Comparison of ENCODE assay signal across 26 cellular contexts in the genomic region with DNA sequence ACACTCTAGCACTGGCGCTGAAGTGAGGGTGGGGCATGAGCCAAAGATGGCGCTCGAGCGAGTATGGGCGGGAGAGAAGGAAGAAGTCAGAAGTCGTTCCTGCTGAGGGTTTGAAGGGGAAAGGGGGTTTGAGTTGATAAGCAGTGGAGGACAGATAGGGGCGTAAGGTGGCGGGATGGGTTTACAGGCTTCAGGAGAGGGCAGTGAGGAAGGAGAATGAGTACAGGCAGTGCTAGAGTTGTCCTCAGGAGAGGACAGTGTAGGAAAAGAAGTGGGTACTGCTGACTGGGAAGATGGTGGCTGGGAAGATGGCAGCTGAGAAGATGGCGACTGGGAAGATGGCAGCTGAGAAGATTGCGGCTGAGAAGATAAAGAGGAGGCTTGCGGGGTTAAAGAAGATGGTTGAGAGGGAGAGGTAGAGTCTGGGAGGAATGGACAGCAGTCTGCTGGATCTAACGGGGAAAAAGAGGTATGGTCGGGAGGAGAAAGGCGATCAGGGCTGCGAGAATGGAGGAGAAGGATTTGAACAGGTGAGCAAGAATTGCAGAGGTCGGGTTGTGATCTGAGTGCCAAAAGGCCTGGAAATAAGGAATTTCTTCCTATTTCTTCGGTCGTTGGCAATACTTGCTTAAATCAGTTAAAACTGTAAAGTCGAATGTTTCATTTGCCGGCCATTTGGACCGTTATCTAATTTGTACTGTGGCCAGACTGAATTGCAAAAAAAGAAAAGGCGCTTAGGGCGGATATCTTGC. TPM values are rescaled to one million over a fixed set of nuclear protein-coding genes. Genes with fewer than 3 reads are reported as not detected.
DNase-seq lines count a peak whose midpoint lies in the region; ATAC-seq, FAIRE-seq and TF ChIP-seq lines count a peak whose summit lies in the region.
"Had no signal": no experiment of that assay in that cellular context is flagged by ENCODE, and none has a peak within 500 bp of the region (broad histone marks: within the 10 kb centered on the region; RNA-seq: fewer than 3 reads in every experiment).

No MANE protein-coding gene starts in this region.

- intact Hi-C loops in CD8-positive, alpha-beta T cell (cut with DNase I, micrococcal nuclease): loop anchor here (10.0 kb wide), 3 partner anchors 1104 to 1284 kb away; a partner anchor contains a TSS
- intact Hi-C loops in activated CD4-positive, alpha-beta T cell treated with anti-CD3 and anti-CD28 coated beads, Interleukin-2, amount 10 ng/mL, durations not matched to agents 24 days and 14 days (cut with micrococcal nuclease): no loop called here

- ATAC-seq in CD8-positive, alpha-beta T cell: no peak
- no peak for ATAC-seq in stimulated activated memory B cell treated with anti-CD40 and anti-IgM and Interleukin-4, amounts not matched to agents 10 μg/mL and 1 μg/mL and 100 μg/mL, for 72 hours
- ATAC-seq in HG03460 (IDR thresholded peaks at IDR 0.05; ENCODE audit: unreplicated experiment): no peak
- ATAC-seq in activated CD8-positive, alpha-beta T cell treated with anti-CD3 and anti-CD28 coated beads, Interleukin-2, amount 10 ng/mL, durations not matched to agents 7 days and 5 days: no peak
- ATAC-seq: activated T-cell treated with anti-CD3 and anti-CD28 coated beads, Interleukin-2, amount 50 U/mL, for 72 hours; foreskin keratinocyte; heart left ventricle; right cardiac atrium had no signal

- TF ChIP-seq CTCF in CD8-positive, alpha-beta T cell (IDR thresholded peaks at IDR 0.05): no peak

- no peaks in the 10 kb centered on the region for H3K27me3 Mint-ChIP-seq in CD8-positive, alpha-beta T cell (ENCODE audit: low read depth)
- no peaks in the 10 kb centered on the region for H3K27me3 Mint-ChIP-seq in activated naive CD8-positive, alpha-beta T cell treated with anti-CD3 and anti-CD28 coated beads for 36 hours
- H3K27me3 Mint-ChIP-seq in stimulated activated memory B cell treated with anti-CD40 and anti-IgM and Interleukin-4, amounts not matched to agents 10 μg/mL and 1 μg/mL and 100 μg/mL, for 72 hours: no peaks in the 10 kb centered on the region
- H3K27me3 Mint-ChIP-seq in activated CD4-positive, alpha-beta T cell treated with anti-CD3 and anti-CD28 coated beads, Interleukin-2, amount 10 ng/mL, durations not matched to agents 24 days and 14 days: peaks cover 29% of the 10 kb centered on the region
- peaks cover 19% of the 10 kb centered on the region for H3K27me3 Mint-ChIP-seq in activated CD8-positive, alpha-beta T cell treated with anti-CD3 and anti-CD28 coated beads, Interleukin-2, amount 10 ng/mL, durations not matched to agents 7 days and 5 days (ENCODE audit: low read depth)

- no peaks in the 10 kb centered on the region for H3K27me3 ChIP-seq in CD8-positive, alpha-beta T cell (ENCODE audit: insufficient read depth, low read length)
- H3K27me3 ChIP-seq: esophagus squamous epithelium, heart left ventricle, SJSA1, tibial artery had no signal

- H3K36me3 Mint-ChIP-seq in CD8-positive, alpha-beta T cell: no peaks in the 10 kb centered on the region
- H3K36me3 Mint-ChIP-seq in activated naive CD8-positive, alpha-beta T cell treated with anti-CD3 and anti-CD28 coated beads for 36 hours: peaks cover 17% of the 10 kb centered on the region
- H3K36me3 Mint-ChIP-seq in stimulated activated memory B cell treated with anti-CD40 and anti-IgM and Interleukin-4, amounts not matched to agents 10 μg/mL and 1 μg/mL and 100 μg/mL, for 72 hours: peaks cover 32% of the 10 kb centered on the region
- H3K36me3 Mint-ChIP-seq in activated CD4-positive, alpha-beta T cell treated with anti-CD3 and anti-CD28 coated beads, Interleukin-2, amount 10 ng/mL, durations not matched to agents 24 days and 14 days (ENCODE audit: low read depth): no peaks in the 10 kb centered on the region
- H3K36me3 Mint-ChIP-seq in activated CD8-positive, alpha-beta T cell treated with anti-CD3 and anti-CD28 coated beads, Interleukin-2, amount 10 ng/mL, durations not matched to agents 7 days and 5 days (ENCODE audit: low read depth): no peaks in the 10 kb centered on the region

- TF ChIP-seq POLR2A in GM12891 (IDR thresholded peaks at IDR 0.05; ENCODE audit: low read depth, low read length): no peak

- peaks cover 40% of the 10 kb centered on the region for H3K4me1 ChIP-seq in CD8-positive, alpha-beta T cell (ENCODE audit: insufficient read depth, low read length)
- H3K4me1 ChIP-seq: foreskin keratinocyte had no signal

- H3K36me3 ChIP-seq in CD8-positive, alpha-beta T cell (ENCODE audit: insufficient read depth, low read length): no peaks in the 10 kb centered on the region
- H3K36me3 ChIP-seq: esophagus squamous epithelium, HAP-1, heart left ventricle, SJSA1, tibial artery had no signal

- no peak for DNase-seq in CD8-positive, alpha-beta T cell
- DNase-seq in GM12891 (ENCODE audit: insufficient read length, low spot score): no peak
- DNase-seq in activated naive CD8-positive, alpha-beta T cell treated with anti-CD3 and anti-CD28 coated beads for 36 hours: no peak
- DNase-seq in activated CD4-positive, alpha-beta T cell treated with anti-CD3 and anti-CD28 coated beads, Interleukin-2, amount 10 ng/mL, durations not matched to agents 24 days and 14 days: no peak
- DNase-seq in activated CD8-positive, alpha-beta T cell treated with anti-CD3 and anti-CD28 coated beads, Interleukin-2, amount 10 ng/mL, durations not matched to agents 7 days and 5 days: no peak
- DNase-seq: activated CD4-positive, alpha-beta T cell treated with anti-CD3 and anti-CD28 coated beads, Interleukin-2, amount 50 U/mL, for 1 hour; activated naive CD4-positive, alpha-beta T cell treated with anti-CD3 and anti-CD28 coated beads, Interleukin-2, amount 10 ng/mL, durations not matched to agents 7 days and 5 days; activated T-cell treated with anti-CD3 and anti-CD28 coated beads, Interleukin-2, amount 50 U/mL, for 72 hours; C1 segment of cervical spinal cord; Calu3; esophagus squamous epithelium; foreskin keratinocyte; GF-D8; heart left ventricle; NCI-H1436; NCI-H2081; right cardiac atrium; stimulated activated CD4-positive, alpha-beta T cell treated with anti-CD3 and anti-CD28 coated beads, Interleukin-1b, Interleukin-23, amount 100 ng/mL, for 48 hours; tibial artery had no signal

- H3K9me3 Mint-ChIP-seq in CD8-positive, alpha-beta T cell: no peaks in the 10 kb centered on the region
- peaks cover 6% of the 10 kb centered on the region for H3K9me3 Mint-ChIP-seq in activated naive CD8-positive, alpha-beta T cell treated with anti-CD3 and anti-CD28 coated beads for 36 hours
- peaks cover 13% of the 10 kb centered on the region for H3K9me3 Mint-ChIP-seq in stimulated activated memory B cell treated with anti-CD40 and anti-IgM and Interleukin-4, amounts not matched to agents 10 μg/mL and 1 μg/mL and 100 μg/mL, for 72 hours
- peaks cover 3% of the 10 kb centered on the region for H3K9me3 Mint-ChIP-seq in activated CD4-positive, alpha-beta T cell treated with anti-CD3 and anti-CD28 coated beads, Interleukin-2, amount 10 ng/mL, durations not matched to agents 24 days and 14 days
- no peaks in the 10 kb centered on the region for H3K9me3 Mint-ChIP-seq in activated CD8-positive, alpha-beta T cell treated with anti-CD3 and anti-CD28 coated beads, Interleukin-2, amount 10 ng/mL, durations not matched to agents 7 days and 5 days (ENCODE audit: insufficient read depth)

- FAIRE-seq in GM12891 (lab: Jason Lieb, UNC): peak; percentile 57
- FAIRE-seq: keratinocyte had no signal

- CTCF ChIA-PET in CD8-positive, alpha-beta T cell (lab: Charles Lee): no interaction called here
- CTCF ChIA-PET in activated CD8-positive, alpha-beta T cell treated with anti-CD3 and anti-CD28 coated beads, Interleukin-2, amount 10 ng/mL, durations not matched to agents 7 days and 5 days (lab: Charles Lee): no interaction called here

- H3K4me1 Mint-ChIP-seq in CD8-positive, alpha-beta T cell (ENCODE audit: low read depth): peaks cover 43% of the 10 kb centered on the region
- peaks cover 39% of the 10 kb centered on the region for H3K4me1 Mint-ChIP-seq in activated naive CD8-positive, alpha-beta T cell treated with anti-CD3 and anti-CD28 coated beads for 36 hours
- peaks cover 52% of the 10 kb centered on the region for H3K4me1 Mint-ChIP-seq in stimulated activated memory B cell treated with anti-CD40 and anti-IgM and Interleukin-4, amounts not matched to agents 10 μg/mL and 1 μg/mL and 100 μg/mL, for 72 hours
- peaks cover 7% of the 10 kb centered on the region for H3K4me1 Mint-ChIP-seq in activated CD4-positive, alpha-beta T cell treated with anti-CD3 and anti-CD28 coated beads, Interleukin-2, amount 10 ng/mL, durations not matched to agents 24 days and 14 days
- peaks cover 28% of the 10 kb centered on the region for H3K4me1 Mint-ChIP-seq in activated CD8-positive, alpha-beta T cell treated with anti-CD3 and anti-CD28 coated beads, Interleukin-2, amount 10 ng/mL, durations not matched to agents 7 days and 5 days (ENCODE audit: low read depth)

- POLR2A ChIA-PET in CD8-positive, alpha-beta T cell (lab: Charles Lee): interaction anchor here (1.1 kb wide), 1 partner anchor 13 kb away, joined by 3 read pairs; no protein-coding TSS in a partner anchor
- POLR2A ChIA-PET in activated CD8-positive, alpha-beta T cell treated with anti-CD3 and anti-CD28 coated beads, Interleukin-2, amount 10 ng/mL, durations not matched to agents 7 days and 5 days (lab: Charles Lee): no interaction called here

- H3K9me3 ChIP-seq in CD8-positive, alpha-beta T cell (ENCODE audit: low read length): no peaks in the 10 kb centered on the region
- H3K9me3 ChIP-seq: esophagus squamous epithelium, HAP-1, heart left ventricle, SJSA1, tibial artery had no signal

- H3K27ac Mint-ChIP-seq in CD8-positive, alpha-beta T cell: peak overlapping the region; percentile 27
- H3K27ac Mint-ChIP-seq in activated naive CD8-positive, alpha-beta T cell treated with anti-CD3 and anti-CD28 coated beads for 36 hours: peak overlapping the region; percentile 13
- H3K27ac Mint-ChIP-seq in stimulated activated memory B cell treated with anti-CD40 and anti-IgM and Interleukin-4, amounts not matched to agents 10 μg/mL and 1 μg/mL and 100 μg/mL, for 72 hours: no peak overlapping the region
- no peak overlapping the region for H3K27ac Mint-ChIP-seq in activated CD4-positive, alpha-beta T cell treated with anti-CD3 and anti-CD28 coated beads, Interleukin-2, amount 10 ng/mL, durations not matched to agents 24 days and 14 days
- H3K27ac Mint-ChIP-seq in activated CD8-positive, alpha-beta T cell treated with anti-CD3 and anti-CD28 coated beads, Interleukin-2, amount 10 ng/mL, durations not matched to agents 7 days and 5 days: no peak overlapping the region
- H3K27ac Mint-ChIP-seq: activated naive CD4-positive, alpha-beta T cell treated with anti-CD3 and anti-CD28 coated beads, Interleukin-2, amount 10 ng/mL, durations not matched to agents 7 days and 5 days; activated T-cell treated with anti-CD3 and anti-CD28 coated beads, Interleukin-2, amount 50 U/mL, for 72 hours had no signal

- H3K27ac ChIP-seq in CD8-positive, alpha-beta T cell (ENCODE audit: low read depth, low read length): no peak overlapping the region
- H3K27ac ChIP-seq: foreskin keratinocyte, heart left ventricle, SJSA1, tibial artery had no signal

- no peak overlapping the region for H3K4me3 ChIP-seq in CD8-positive, alpha-beta T cell (ENCODE audit: low read depth, low read length)
- H3K4me3 ChIP-seq: esophagus squamous epithelium, HAP-1, heart left ventricle, SJSA1, tibial artery had no signal

- H3K4me3 Mint-ChIP-seq in CD8-positive, alpha-beta T cell: no peak overlapping the region
- H3K4me3 Mint-ChIP-seq in activated naive CD8-positive, alpha-beta T cell treated with anti-CD3 and anti-CD28 coated beads for 36 hours: no peak overlapping the region
- H3K4me3 Mint-ChIP-seq in stimulated activated memory B cell treated with anti-CD40 and anti-IgM and Interleukin-4, amounts not matched to agents 10 μg/mL and 1 μg/mL and 100 μg/mL, for 72 hours: peak overlapping the region; percentile 78
- no peak overlapping the region for H3K4me3 Mint-ChIP-seq in activated CD4-positive, alpha-beta T cell treated with anti-CD3 and anti-CD28 coated beads, Interleukin-2, amount 10 ng/mL, durations not matched to agents 24 days and 14 days
- H3K4me3 Mint-ChIP-seq in activated CD8-positive, alpha-beta T cell treated with anti-CD3 and anti-CD28 coated beads, Interleukin-2, amount 10 ng/mL, durations not matched to agents 7 days and 5 days: no peak overlapping the region
- H3K4me3 Mint-ChIP-seq: activated naive CD4-positive, alpha-beta T cell treated with anti-CD3 and anti-CD28 coated beads, Interleukin-2, amount 10 ng/mL, durations not matched to agents 7 days and 5 days had no signal

RNA-seq across cellular contexts. Expression of a gene that starts 5.2 kb away (rescaled TPM):
- 10 to 100 TPM; 21.6 to 26.7 TPM for total RNA-seq in CD8-positive, alpha-beta T cell
- 32.9 TPM for polyA plus RNA-seq in GM12891 (2012; ENCODE audit: low read depth, missing spikeins)
- total RNA-seq in activated naive CD8-positive, alpha-beta T cell treated with anti-CD3 and anti-CD28 coated beads for 36 hours: 10 to 100 TPM; 18.6 to 18.7 TPM
- total RNA-seq in activated CD4-positive, alpha-beta T cell treated with anti-CD3 and anti-CD28 coated beads, Interleukin-2, amount 10 ng/mL, durations not matched to agents 24 days and 14 days: 1.2 and 1.6 TPM in 2 replicates
- total RNA-seq in activated CD8-positive, alpha-beta T cell treated with anti-CD3 and anti-CD28 coated beads, Interleukin-2, amount 10 ng/mL, durations not matched to agents 7 days and 5 days: 10 to 100 TPM; 11.2 to 12.1 TPM

RNA-seq across cellular contexts. Expression of a gene that starts 33.7 kb away (rescaled TPM):
- total RNA-seq in CD8-positive, alpha-beta T cell: not detected
- polyA plus RNA-seq in GM12891 (2012; ENCODE audit: low read depth, missing spikeins): 0.14 TPM
- not detected for total RNA-seq in activated naive CD8-positive, alpha-beta T cell treated with anti-CD3 and anti-CD28 coated beads for 36 hours
- total RNA-seq in activated CD4-positive, alpha-beta T cell treated with anti-CD3 and anti-CD28 coated beads, Interleukin-2, amount 10 ng/mL, durations not matched to agents 24 days and 14 days: not detected in 2 replicates
- total RNA-seq in activated CD8-positive, alpha-beta T cell treated with anti-CD3 and anti-CD28 coated beads, Interleukin-2, amount 10 ng/mL, durations not matched to agents 7 days and 5 days: not detected
- total RNA-seq: activated T-cell treated with anti-CD3 and anti-CD28 coated beads, Interleukin-2, amount 50 U/mL, for 72 hours; Calu3; foreskin keratinocyte; myocyte; RPMI7951 had no signal
- polyA plus RNA-seq: foreskin keratinocyte, keratinocyte had no signal

Comparison
In these comparisons a context has a peak if more than half of its experiments do, and no peak if none do; other contexts are left out.
1. H3K27ac Mint-ChIP-seq: peak in CD8-positive, alpha-beta T cell (single experiment) and activated naive CD8-positive, alpha-beta T cell treated with anti-CD3 and anti-CD28 coated beads for 36 hours (single experiment); none in stimulated activated memory B cell treated with anti-CD40 and anti-IgM and Interleukin-4, amounts not matched to agents 10 μg/mL and 1 μg/mL and 100 μg/mL, for 72 hours (single experiment), activated CD4-positive, alpha-beta T cell treated with anti-CD3 and anti-CD28 coated beads, Interleukin-2, amount 10 ng/mL, durations not matched to agents 24 days and 14 days (single experiment) and activated CD8-positive, alpha-beta T cell treated with anti-CD3 and anti-CD28 coated beads, Interleukin-2, amount 10 ng/mL, durations not matched to agents 7 days and 5 days (single experiment).